ENCODE assay signal across 22 cellular contexts in genomic region chr6:8110117-8110721, GRCh38. TPM values are rescaled to one million over a fixed set of nuclear protein-coding genes. Genes with fewer than 3 reads are reported as not detected.
DNase-seq lines count a peak whose midpoint lies in the region; ATAC-seq and TF ChIP-seq lines count a peak whose summit lies in the region.
"Had no signal": no experiment of that assay in that cellular context is flagged by ENCODE, and none has a peak within 500 bp of the region (broad histone marks: within the 10 kb centered on the region; RNA-seq: fewer than 3 reads in every experiment).

No MANE protein-coding gene starts in this region.

- ATAC-seq in GM18858 (IDR thresholded peaks at IDR 0.05; ENCODE audit: unreplicated experiment) (peak; percentile 75), GM21367 (IDR thresholded peaks at IDR 0.05; ENCODE audit: unreplicated experiment) (peak; percentile 86), HG02763 (IDR thresholded peaks at IDR 0.05; ENCODE audit: unreplicated experiment) (peak; percentile 76), HG03354 (IDR thresholded peaks at IDR 0.05; ENCODE audit: poor library complexity, severe bottlenecking, unreplicated experiment) (peak; percentile 82), upper lobe of right lung (no peak), T-cell (replicated peaks in 1 of 4) (no peak)
- ATAC-seq: activated naive CD4-positive, alpha-beta T cell treated with anti-CD3 and anti-CD28 coated beads, Interleukin-2, amount 50 U/mL, for 72 hours; body of pancreas; PC-3 had no signal

- CTCF ChIA-PET in T-cell (lab: Charles Lee), result interaction anchor here in 1 of 2 donors (0.5 kb wide), 1 partner anchor 814 kb away, joined by 3 read pairs; no protein-coding TSS in a partner anchor

- H3K27ac ChIP-seq in WERI-Rb-1 (no peak overlapping the region), upper lobe of right lung (no peak overlapping the region)
- H3K27ac ChIP-seq: body of pancreas, right atrium auricular region, SJSA1, vagina had no signal

- H3K4me3 Mint-ChIP-seq in T-cell, result no peak overlapping the region
- H3K4me3 Mint-ChIP-seq: activated CD4-positive, alpha-beta T cell treated with anti-CD3 and anti-CD28 coated beads, Interleukin-2, amount 10 ng/mL, durations not matched to agents 7 days and 5 days; CD4-positive, alpha-beta memory T cell; dendritic cell treated with granulocyte-macrophage colony-stimulating factor and Interleukin-4, amounts not matched to agents 40 ng/mL and 50 ng/mL, for 4 days; H9 had no signal

- no peak for TF ChIP-seq CTCF in WERI-Rb-1 (IDR thresholded peaks at IDR 0.05; ENCODE audit: low read depth, low read length)
- no peak for TF ChIP-seq CTCF in upper lobe of right lung (IDR thresholded peaks at IDR 0.05)

- DNase-seq in WERI-Rb-1, result no peak
- DNase-seq in A172 (ENCODE audit: low spot score), result no peak
- no peak for DNase-seq in upper lobe of right lung
- no peak for DNase-seq in T-cell
- DNase-seq: activated CD4-positive, alpha-beta T cell treated with anti-CD3 and anti-CD28 coated beads, Interleukin-2, amount 10 ng/mL, durations not matched to agents 7 days and 5 days; body of pancreas; CD4-positive, alpha-beta memory T cell; H9; MG63; NCI-H2029; NCI-H524 treated with DMSO at 0.1 percent for 48 hours; occipital lobe; PC-3 had no signal

- H3K9me3 Mint-ChIP-seq in T-cell, result no peaks in the 10 kb centered on the region
- H3K9me3 Mint-ChIP-seq: activated CD4-positive, alpha-beta T cell treated with anti-CD3 and anti-CD28 coated beads, Interleukin-2, amount 10 ng/mL, durations not matched to agents 7 days and 5 days; H9 had no signal

- intact Hi-C loops in upper lobe of right lung (cut with DNase I), result no loop called here

- H3K4me1 Mint-ChIP-seq in T-cell, result no peaks in the 10 kb centered on the region
- H3K4me1 Mint-ChIP-seq: activated CD4-positive, alpha-beta T cell treated with anti-CD3 and anti-CD28 coated beads, Interleukin-2, amount 10 ng/mL, durations not matched to agents 7 days and 5 days; CD4-positive, alpha-beta memory T cell; H9 had no signal

- H3K27me3 ChIP-seq in WERI-Rb-1 (ENCODE audit: insufficient read depth, low read depth, severe bottlenecking) (peaks cover 25% of the 10 kb centered on the region), upper lobe of right lung (no peaks in the 10 kb centered on the region)
- H3K27me3 ChIP-seq: body of pancreas, MG63, right atrium auricular region, vagina had no signal

- no peaks in the 10 kb centered on the region for H3K4me1 ChIP-seq in upper lobe of right lung
- H3K4me1 ChIP-seq: body of pancreas, right atrium auricular region, vagina had no signal

- H3K36me3 ChIP-seq in WERI-Rb-1, result no peaks in the 10 kb centered on the region
- H3K36me3 ChIP-seq in upper lobe of right lung, result no peaks in the 10 kb centered on the region
- H3K36me3 ChIP-seq: MG63, right atrium auricular region, SJSA1, vagina had no signal

- H3K36me3 Mint-ChIP-seq in T-cell, result no peaks in the 10 kb centered on the region
- H3K36me3 Mint-ChIP-seq: CD4-positive, alpha-beta memory T cell had no signal

- POLR2A ChIA-PET in T-cell (lab: Charles Lee), result interaction anchor here (0.5 to 0.6 kb wide), 3 partner anchors 46 to 53 kb away, joined by 3 read pairs; no protein-coding TSS in a partner anchor

- peaks cover 55 to 64% of the 10 kb centered on the region in 2 donors for H3K27me3 Mint-ChIP-seq in T-cell

- H3K9me3 ChIP-seq in WERI-Rb-1 (ENCODE audit: severe bottlenecking), result no peaks in the 10 kb centered on the region
- no peaks in the 10 kb centered on the region for H3K9me3 ChIP-seq in upper lobe of right lung
- H3K9me3 ChIP-seq: body of pancreas, right atrium auricular region, SJSA1, vagina had no signal

- H3K4me3 ChIP-seq in WERI-Rb-1 (ENCODE audit: low read depth, low read length) (no peak overlapping the region), upper lobe of right lung (no peak overlapping the region)
- H3K4me3 ChIP-seq: body of pancreas, MG63, right atrium auricular region, SJSA1, vagina had no signal

- no peak overlapping the region for H3K27ac Mint-ChIP-seq in T-cell
- H3K27ac Mint-ChIP-seq: activated CD4-positive, alpha-beta T cell treated with anti-CD3 and anti-CD28 coated beads, Interleukin-2, amount 10 ng/mL, durations not matched to agents 7 days and 5 days; CD4-positive, alpha-beta memory T cell; dendritic cell treated with granulocyte-macrophage colony-stimulating factor and Interleukin-4, amounts not matched to agents 40 ng/mL and 50 ng/mL, for 4 days; H9 had no signal

RNA-seq across cellular contexts. Expression of gene EEF1E1, which starts 7.9 kb away (rescaled TPM):
- total RNA-seq in A172 (2014; rRNA removed; shearing (Covaris generic)), result 114 and 117 TPM in 2 replicates
- total RNA-seq in upper lobe of right lung, result 22.8 TPM
- total RNA-seq in T-cell, result 10 to 100 TPM; 11.7 to 21.9 (median 19.7) TPM

RNA-seq across cellular contexts. Expression of gene BLOC1S5, which starts 46.0 kb away (rescaled TPM):
- 13.2 and 13.5 TPM in 2 replicates for total RNA-seq in A172 (2014; rRNA removed; shearing (Covaris generic))
- total RNA-seq in upper lobe of right lung, result 10.7 TPM
- 10 to 100 TPM; 12.3 to 26.9 (median 18.1) TPM for total RNA-seq in T-cell

Comparison
In these comparisons a context has a peak if more than half of its experiments do, and no peak if none do; other contexts are left out.
1. ATAC-seq: peak in GM18858 (single experiment), GM21367 (single experiment), HG02763 (single experiment) and HG03354 (single experiment); none in upper lobe of right lung (single experiment) and T-cell (0 of 4).